Comparison of ENCODE assay signal across 16 cellular contexts in genomic region chr7:100210803-100211202, GRCh38. TPM values are rescaled to one million over a fixed set of nuclear protein-coding genes. Genes with fewer than 3 reads are reported as not detected.
DNase-seq lines count a peak whose midpoint lies in the region; TF ChIP-seq lines count a peak whose summit lies in the region.
"Had no signal": no experiment of that assay in that cellular context is flagged by ENCODE, and none has a peak within 500 bp of the region (broad histone marks: within the 10 kb centered on the region; RNA-seq: fewer than 3 reads in every experiment).

No MANE protein-coding gene starts in this region.

- H3K79me2 ChIP-seq in Karpas-422 (ENCODE audit: low read length) = no peaks in the 10 kb centered on the region

- H3K9me2 ChIP-seq in Karpas-422 (replicated peaks; ENCODE audit: insufficient read depth, low read length) = no peaks in the 10 kb centered on the region

- H3K4me2 ChIP-seq in Karpas-422 (ENCODE audit: low read depth, low read length, poor library complexity, severe bottlenecking) = peak overlapping the region; percentile 51

- H3K27me3 ChIP-seq in Karpas-422 (ENCODE audit: low read length) (no peaks in the 10 kb centered on the region), thymus (ENCODE audit: control insufficient read depth, insufficient read depth) (no peaks in the 10 kb centered on the region)
- H3K27me3 ChIP-seq in effector memory CD4-positive, alpha-beta T cell (replicated peaks; ENCODE audit: control insufficient read depth, insufficient read depth, low read length, poor library complexity, severe bottlenecking) = no peaks in the 10 kb centered on the region
- H3K27me3 ChIP-seq: dorsolateral prefrontal cortex, esophagus squamous epithelium had no signal

- H3K9me3 ChIP-seq in Karpas-422 (ENCODE audit: low read length) (no peaks in the 10 kb centered on the region), thymus (ENCODE audit: control insufficient read depth) (no peaks in the 10 kb centered on the region)
- no peaks in the 10 kb centered on the region for H3K9me3 ChIP-seq in effector memory CD4-positive, alpha-beta T cell (ENCODE audit: control insufficient read depth, low read length)
- H3K9me3 ChIP-seq: esophagus squamous epithelium had no signal

- H3K36me3 ChIP-seq in Karpas-422 (ENCODE audit: insufficient read depth, low read length) (no peaks in the 10 kb centered on the region), thymus (ENCODE audit: control insufficient read depth, insufficient read depth) (no peaks in the 10 kb centered on the region)
- no peaks in the 10 kb centered on the region for H3K36me3 ChIP-seq in effector memory CD4-positive, alpha-beta T cell (ENCODE audit: control insufficient read depth, insufficient read depth, low read length)
- H3K36me3 ChIP-seq: esophagus squamous epithelium had no signal

- no peak overlapping the region for H3K9ac ChIP-seq in Karpas-422 (ENCODE audit: low read length)

- H2AFZ ChIP-seq in Karpas-422 (ENCODE audit: low read length) = peak overlapping the region; percentile 86; the same call in 1 of the 2 replicates

- H3K4me1 ChIP-seq in Karpas-422 (ENCODE audit: low read length) (peaks cover 10% of the 10 kb centered on the region), thymus (ENCODE audit: control insufficient read depth, insufficient read depth, low read length) (peaks cover 43% of the 10 kb centered on the region)
- H3K4me1 ChIP-seq in effector memory CD4-positive, alpha-beta T cell (ENCODE audit: control insufficient read depth, insufficient read depth, low read length, poor library complexity, severe bottlenecking) = peaks cover 19% of the 10 kb centered on the region

- H3K27ac ChIP-seq in Karpas-422 (ENCODE audit: low read length) (no peak overlapping the region), thymus (ENCODE audit: low read depth) (peak overlapping the region; percentile 92)
- peak overlapping the region; percentile 39 for H3K27ac ChIP-seq in effector memory CD4-positive, alpha-beta T cell (ENCODE audit: insufficient read depth, low read length, poor library complexity, severe bottlenecking)
- H3K27ac ChIP-seq: esophagus squamous epithelium had no signal

- H3K4me3 ChIP-seq in Karpas-422 (ENCODE audit: low read length) (no peak overlapping the region), thymus (ENCODE audit: low read length) (no peak overlapping the region)
- no peak overlapping the region for H3K4me3 ChIP-seq in effector memory CD4-positive, alpha-beta T cell (ENCODE audit: insufficient read depth, low read depth, low read length, poor library complexity, severe bottlenecking)
- H3K4me3 ChIP-seq: dorsolateral prefrontal cortex, esophagus squamous epithelium, lung had no signal

- DNase-seq in stimulated activated CD4-positive, alpha-beta T cell treated with anti-CD3 and anti-CD28 coated beads, Interleukin-2, amount 100 ng/mL, for 4 hours (ENCODE audit: low read depth) = peak; percentile 22
- DNase-seq in stimulated activated CD4-positive, alpha-beta T cell treated with anti-CD3 and anti-CD28 coated beads, Interleukin-2, amount 100 ng/mL, for 24 hours = no peak
- DNase-seq in Karpas-422 = no peak
- no peak for DNase-seq in effector memory CD4-positive, alpha-beta T cell
- no peak for DNase-seq in COR-L47 (lab: John Stamatoyannopoulos, UW)
- no peak for DNase-seq in NCI-H748 treated with DMSO at 0.1 percent for 48 hours (lab: John Stamatoyannopoulos, UW)
- DNase-seq in GM20000 (ENCODE audit: low spot score) = no peak
- DNase-seq: dorsolateral prefrontal cortex, esophagus squamous epithelium, NCI-H2081, NCI-H524, SIG-M5 had no signal

- no peaks in the 10 kb centered on the region for H4K20me1 ChIP-seq in Karpas-422 (ENCODE audit: insufficient read depth, low read depth, low read length)

- no peak for TF ChIP-seq CTCF in GM20000 (IDR thresholded peaks at IDR 0.05; ENCODE audit: extremely low read depth, missing control alignments)

- 7% methylated on average over 5 of the region's 5 CpGs for WGBS in thymus

RNA-seq across cellular contexts. Expression of gene PVRIG, which starts 8.9 kb away (rescaled TPM):
- 1.6 and 2.7 TPM in 2 replicates for total RNA-seq in Karpas-422 (2014; rRNA removed; shearing (Covaris generic); ENCODE audit: low replicate concordance)
- 30.7 TPM for polyA plus RNA-seq in thymus
- total RNA-seq: bronchial epithelial cell, HepG2 had no signal
- polyA plus RNA-seq: HepG2 had no signal

RNA-seq across cellular contexts. Expression of gene STAG3, which starts 33.1 kb away (rescaled TPM):
- 8.1 and 22.1 TPM in 2 replicates for total RNA-seq in Karpas-422 (2014; rRNA removed; shearing (Covaris generic); ENCODE audit: low replicate concordance)
- polyA plus RNA-seq in thymus = 36.0 TPM

RNA-seq across cellular contexts. Expression of gene GPC2, which starts 33.6 kb away (rescaled TPM):
- 1.9 and 5.3 TPM in 2 replicates for total RNA-seq in Karpas-422 (2014; rRNA removed; shearing (Covaris generic); ENCODE audit: low replicate concordance)
- 8.5 TPM for polyA plus RNA-seq in thymus

RNA-seq across cellular contexts. Expression of gene GAL3ST4, which starts 42.4 kb away (rescaled TPM):
- total RNA-seq in Karpas-422 (2014; rRNA removed; shearing (Covaris generic); ENCODE audit: low replicate concordance) = 0.11 TPM in 1 of 2 replicates, not detected in the other
- polyA plus RNA-seq in thymus = 12.8 TPM

RNA-seq across cellular contexts. Expression of gene TRAPPC14, which starts 52.3 kb away (rescaled TPM):
- 15.8 and 23.3 TPM in 2 replicates for total RNA-seq in Karpas-422 (2014; rRNA removed; shearing (Covaris generic); ENCODE audit: low replicate concordance)
- 46.9 TPM for polyA plus RNA-seq in thymus
